33 cellular contexts compared by ENCODE assay signal in the genomic region with DNA sequence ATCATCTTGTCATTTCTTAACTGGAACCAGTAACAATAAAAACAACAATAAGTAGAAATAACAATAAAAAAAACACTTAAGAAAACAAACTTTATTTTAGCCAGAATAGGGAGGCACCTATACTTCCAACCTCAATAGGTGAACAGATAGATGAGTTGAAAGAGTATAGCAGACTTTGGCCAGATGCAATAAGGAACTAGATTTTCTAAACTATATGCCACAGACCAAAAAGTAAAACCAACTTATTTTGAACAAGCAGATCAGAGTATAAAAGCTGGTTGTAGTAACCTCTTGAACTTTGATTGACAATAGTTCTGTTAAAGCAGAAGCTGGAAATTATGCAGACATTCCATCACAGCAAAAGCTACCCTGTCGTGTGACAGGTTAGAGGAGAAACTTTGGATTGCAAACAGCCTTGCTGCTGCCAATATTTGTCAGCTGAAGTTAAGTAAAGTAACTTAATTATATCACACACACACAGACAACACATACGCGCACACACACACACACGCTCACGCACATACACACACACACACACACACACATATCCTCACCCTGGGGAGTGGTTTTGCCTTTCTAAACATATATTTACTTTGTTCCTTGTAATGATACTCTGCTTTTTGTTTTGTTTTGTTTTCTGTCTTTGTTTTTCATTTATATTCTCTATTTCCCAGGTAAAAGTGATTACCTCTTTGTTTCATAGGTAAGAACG.
"Had no signal": no experiment of that assay in that cellular context is flagged by ENCODE, and none has a peak within 500 bp of the region (broad histone marks: within the 10 kb centered on the region; RNA-seq: fewer than 3 reads in every experiment).

No MANE protein-coding gene starts in this region.

- H3K36me3 Mint-ChIP-seq: activated CD4-positive, alpha-beta memory T cell treated with anti-CD3 and anti-CD28 coated beads for 36 hours; activated CD8-positive, alpha-beta memory T cell treated with anti-CD3 and anti-CD28 coated beads, Interleukin-2, amount 10 ng/mL, durations not matched to agents 7 days and 5 days; activated naive CD4-positive, alpha-beta T cell treated with anti-CD3 and anti-CD28 coated beads, Interleukin-2, amount 50 U/mL, for 24 hours; activated naive CD8-positive, alpha-beta T cell treated with anti-CD3 and anti-CD28 coated beads for 36 hours had no signal

- H3K36me3 ChIP-seq: adrenal gland, esophagus muscularis mucosa, gastrocnemius medialis had no signal

- H3K27ac Mint-ChIP-seq: activated B cell treated with CpG ODN at 0.5 μM for 24 hours; activated CD4-positive, alpha-beta memory T cell treated with anti-CD3 and anti-CD28 coated beads for 36 hours; activated CD4-positive, alpha-beta T cell treated with anti-CD3 and anti-CD28 coated beads for 36 hours; activated CD4-positive, alpha-beta T cell treated with anti-CD3 and anti-CD28 coated beads, Interleukin-2, amount 10 ng/mL, durations not matched to agents 24 days and 14 days; activated CD8-positive, alpha-beta memory T cell treated with anti-CD3 and anti-CD28 coated beads, Interleukin-2, amount 10 ng/mL, durations not matched to agents 7 days and 5 days; activated CD8-positive, alpha-beta T cell treated with anti-CD3 and anti-CD28 coated beads, Interleukin-2, amount 10 ng/mL, durations not matched to agents 7 days and 5 days; activated naive CD4-positive, alpha-beta T cell treated with anti-CD3 and anti-CD28 coated beads for 36 hours; activated naive CD4-positive, alpha-beta T cell treated with anti-CD3 and anti-CD28 coated beads, Interleukin-2, amount 50 U/mL, for 24 hours; activated naive CD8-positive, alpha-beta T cell treated with anti-CD3 and anti-CD28 coated beads for 36 hours; activated naive CD8-positive, alpha-beta T cell treated with anti-CD3 and anti-CD28 coated beads, Interleukin-2, amount 50 U/mL, for 24 hours; activated T-helper 1 cell treated with anti-CD3 and anti-CD28 coated beads, Interleukin-12 subunit alpha, Interleukin-12 subunit beta, Interleukin-2, Interleukin-4 antibody, amounts not matched to agents 30 ng/mL and 10 ng/mL and 1 ng/mL, durations not matched to agents 14 hours and 24 hours and 36 hours; activated T-helper 2 cell treated with anti-CD3 and anti-CD28 coated beads, Interferon-gamma antibody, Interleukin-2, Interleukin-4, amounts not matched to agents 10 μg/mL and 5 μg/mL and 100 μg/mL, durations not matched to agents 14 hours and 24 hours and 36 hours; effector memory CD8-positive, alpha-beta T cell had no signal

- ATAC-seq: activated CD4-positive, alpha-beta T cell treated with anti-CD3 and anti-CD28 coated beads for 36 hours; activated CD8-positive, alpha-beta memory T cell treated with anti-CD3 and anti-CD28 coated beads, Interleukin-2, amount 10 ng/mL, durations not matched to agents 7 days and 5 days; activated CD8-positive, alpha-beta T cell treated with anti-CD3 and anti-CD28 coated beads, Interleukin-2, amount 10 ng/mL, durations not matched to agents 7 days and 5 days; activated naive CD8-positive, alpha-beta T cell treated with anti-CD3 and anti-CD28 coated beads, Interleukin-2, amount 50 U/mL, for 24 hours; body of pancreas; effector memory CD8-positive, alpha-beta T cell; foreskin keratinocyte; gastrocnemius medialis had no signal

- H3K4me1 ChIP-seq: adrenal gland, body of pancreas, esophagus muscularis mucosa, foreskin keratinocyte, gastrocnemius medialis had no signal

- H3K4me3 Mint-ChIP-seq: activated B cell treated with CpG ODN at 0.5 μM for 24 hours; activated CD4-positive, alpha-beta memory T cell treated with anti-CD3 and anti-CD28 coated beads for 36 hours; activated CD4-positive, alpha-beta T cell treated with anti-CD3 and anti-CD28 coated beads for 36 hours; activated CD4-positive, alpha-beta T cell treated with anti-CD3 and anti-CD28 coated beads, Interleukin-2, amount 10 ng/mL, durations not matched to agents 24 days and 14 days; activated CD8-positive, alpha-beta memory T cell treated with anti-CD3 and anti-CD28 coated beads, Interleukin-2, amount 10 ng/mL, durations not matched to agents 7 days and 5 days; activated CD8-positive, alpha-beta T cell treated with anti-CD3 and anti-CD28 coated beads, Interleukin-2, amount 10 ng/mL, durations not matched to agents 7 days and 5 days; activated naive CD4-positive, alpha-beta T cell treated with anti-CD3 and anti-CD28 coated beads for 36 hours; activated naive CD4-positive, alpha-beta T cell treated with anti-CD3 and anti-CD28 coated beads, Interleukin-2, amount 50 U/mL, for 24 hours; activated naive CD8-positive, alpha-beta T cell treated with anti-CD3 and anti-CD28 coated beads for 36 hours; activated naive CD8-positive, alpha-beta T cell treated with anti-CD3 and anti-CD28 coated beads, Interleukin-2, amount 50 U/mL, for 24 hours; activated T-helper 1 cell treated with anti-CD3 and anti-CD28 coated beads, Interleukin-12 subunit alpha, Interleukin-12 subunit beta, Interleukin-2, Interleukin-4 antibody, amounts not matched to agents 30 ng/mL and 10 ng/mL and 1 ng/mL, durations not matched to agents 14 hours and 24 hours and 36 hours; effector memory CD8-positive, alpha-beta T cell had no signal

- H3K4me3 ChIP-seq: adrenal gland, body of pancreas, esophagus muscularis mucosa, gastrocnemius medialis had no signal

- H3K9me3 ChIP-seq: adrenal gland, body of pancreas, esophagus muscularis mucosa, gastrocnemius medialis had no signal

- H3K27me3 ChIP-seq: adrenal gland, body of pancreas, esophagus muscularis mucosa, foreskin keratinocyte, gastrocnemius medialis had no signal

- H3K27me3 Mint-ChIP-seq: activated B cell treated with CpG ODN at 0.5 μM for 24 hours; activated CD4-positive, alpha-beta memory T cell treated with anti-CD3 and anti-CD28 coated beads for 36 hours; activated CD4-positive, alpha-beta T cell treated with anti-CD3 and anti-CD28 coated beads for 36 hours; activated CD4-positive, alpha-beta T cell treated with anti-CD3 and anti-CD28 coated beads, Interleukin-2, amount 10 ng/mL, durations not matched to agents 24 days and 14 days; activated CD8-positive, alpha-beta memory T cell treated with anti-CD3 and anti-CD28 coated beads, Interleukin-2, amount 10 ng/mL, durations not matched to agents 7 days and 5 days; activated naive CD4-positive, alpha-beta T cell treated with anti-CD3 and anti-CD28 coated beads, Interleukin-2, amount 50 U/mL, for 24 hours; activated naive CD8-positive, alpha-beta T cell treated with anti-CD3 and anti-CD28 coated beads for 36 hours; activated naive CD8-positive, alpha-beta T cell treated with anti-CD3 and anti-CD28 coated beads, Interleukin-2, amount 50 U/mL, for 24 hours; effector memory CD8-positive, alpha-beta T cell had no signal

- H3K4me1 Mint-ChIP-seq: activated B cell treated with CpG ODN at 0.5 μM for 24 hours; activated CD4-positive, alpha-beta T cell treated with anti-CD3 and anti-CD28 coated beads for 36 hours; activated CD4-positive, alpha-beta T cell treated with anti-CD3 and anti-CD28 coated beads, Interleukin-2, amount 10 ng/mL, durations not matched to agents 24 days and 14 days; activated CD8-positive, alpha-beta memory T cell treated with anti-CD3 and anti-CD28 coated beads, Interleukin-2, amount 10 ng/mL, durations not matched to agents 7 days and 5 days; activated naive CD4-positive, alpha-beta T cell treated with anti-CD3 and anti-CD28 coated beads, Interleukin-2, amount 50 U/mL, for 24 hours; activated naive CD8-positive, alpha-beta T cell treated with anti-CD3 and anti-CD28 coated beads for 36 hours; activated naive CD8-positive, alpha-beta T cell treated with anti-CD3 and anti-CD28 coated beads, Interleukin-2, amount 50 U/mL, for 24 hours had no signal

- DNase-seq: activated B cell treated with CpG ODN at 0.5 μM for 24 hours; activated CD4-positive, alpha-beta memory T cell treated with anti-CD3 and anti-CD28 coated beads for 36 hours; activated CD4-positive, alpha-beta T cell treated with anti-CD3 and anti-CD28 coated beads for 36 hours; activated CD4-positive, alpha-beta T cell treated with anti-CD3 and anti-CD28 coated beads, Interleukin-2, amount 10 ng/mL, durations not matched to agents 24 days and 14 days; activated CD4-positive, CD25-positive, alpha-beta regulatory T cell treated with anti-CD3 and anti-CD28 coated beads, Interleukin-2, amount 50 U/mL, for 72 hours; activated CD8-positive, alpha-beta memory T cell treated with anti-CD3 and anti-CD28 coated beads, Interleukin-2, amount 10 ng/mL, durations not matched to agents 7 days and 5 days; activated CD8-positive, alpha-beta memory T cell treated with anti-CD3 and anti-CD28 coated beads, Interleukin-2, amount 50 U/mL, for 4 hours; activated CD8-positive, alpha-beta T cell treated with anti-CD3 and anti-CD28 coated beads, Interleukin-2, amount 10 ng/mL, durations not matched to agents 7 days and 5 days; activated effector memory CD4-positive, alpha-beta T cell treated with anti-CD3 and anti-CD28 coated beads, Interleukin-2, amount 50 U/mL, for 16 hours; activated naive CD4-positive, alpha-beta T cell treated with anti-CD3 and anti-CD28 coated beads for 36 hours; activated naive CD8-positive, alpha-beta T cell treated with anti-CD3 and anti-CD28 coated beads for 36 hours; activated naive CD8-positive, alpha-beta T cell treated with anti-CD3 and anti-CD28 coated beads, Interleukin-2, amount 50 U/mL, for 24 hours; activated T-cell treated with anti-CD3 and anti-CD28 coated beads, Interleukin-2, amount 50 U/mL, for 1 hour; activated T-cell treated with anti-CD3 and anti-CD28 coated beads, Interleukin-2, amount 50 U/mL, for 48 hours; adrenal gland; amygdala; aorta; body of pancreas; caudate nucleus; cortex of kidney; dermis blood vessel endothelial cell; effector CD4-positive, alpha-beta T cell; effector memory CD8-positive, alpha-beta T cell; erythroblast; foreskin keratinocyte; gastrocnemius medialis; glutamatergic neuron; T-helper 2 cell had no signal

- H3K27ac ChIP-seq: adrenal gland, body of pancreas, esophagus muscularis mucosa, foreskin keratinocyte, gastrocnemius medialis, VCaP had no signal
